1 cellular context compared by ENCODE assay signal in genomic region chr10:59387951-59388431, GRCh38.
TF ChIP-seq lines count a peak whose summit lies in the region.

No MANE protein-coding gene starts in this region.

TF ChIP-seq in HepG2, 621 proteins besides CTCF, POLR2A, EP300 and RAD21:
- no peak for TF ChIP-seq FOXK2 (IDR thresholded peaks at IDR 0.05)
- TF ChIP-seq HIVEP1 (CRISPR knock-in tag; IDR thresholded peaks at IDR 0.05): no peak
- no peak for TF ChIP-seq GATA4 (IDR thresholded peaks at IDR 0.05; ENCODE audit: borderline replicate concordance, low read depth)
- TF ChIP-seq GATAD1 (CRISPR knock-in tag; IDR thresholded peaks at IDR 0.05): no peak
- TF ChIP-seq ZNF274 (CRISPR knock-in tag; IDR thresholded peaks at IDR 0.05): no peak
- peak; percentile 16; the same call in 1 of the 2 replicates for TF ChIP-seq THRA (CRISPR knock-in tag; IDR thresholded peaks at IDR 0.05; ENCODE audit: borderline replicate concordance)
- TF ChIP-seq ZMYM4 (CRISPR knock-in tag; IDR thresholded peaks at IDR 0.05): no peak
TF ChIP-seq in HepG2: peak in this region for 1.
